In the genomic region with DNA sequence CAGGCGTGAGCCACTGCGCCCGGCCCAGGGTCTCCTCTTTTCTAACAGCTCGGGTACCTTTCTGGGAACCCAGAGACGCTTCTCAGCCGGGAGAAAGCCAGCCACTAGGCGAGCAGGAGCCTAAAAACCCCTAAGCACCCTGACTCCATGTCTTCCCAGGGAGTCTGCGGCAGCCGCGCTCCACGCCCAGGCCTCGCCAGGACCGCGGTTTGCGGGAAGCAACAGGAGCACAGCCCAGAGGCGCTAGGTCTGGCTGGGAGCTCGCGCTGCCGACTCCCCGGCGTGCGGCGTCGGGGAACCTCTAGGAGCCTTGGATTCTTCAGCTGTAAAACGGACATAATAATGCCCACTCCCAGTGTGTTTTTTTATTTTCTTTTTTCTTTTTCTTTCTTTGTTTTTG, we compare ENCODE assay signal across 17 cellular contexts. TPM values are rescaled to one million over a fixed set of nuclear protein-coding genes. Genes with fewer than 3 reads are reported as not detected.
DNase-seq lines count a peak whose midpoint lies in the region; ATAC-seq and TF ChIP-seq lines count a peak whose summit lies in the region.
"Had no signal": no experiment of that assay in that cellular context is flagged by ENCODE, and none has a peak within 500 bp of the region (broad histone marks: within the 10 kb centered on the region; RNA-seq: fewer than 3 reads in every experiment).

No MANE protein-coding gene starts in this region.

- H3K4me1 ChIP-seq in CD4-positive, CD25-positive, alpha-beta regulatory T cell (ENCODE audit: control insufficient read depth, insufficient read depth, low read length, poor library complexity, severe bottlenecking), result peaks cover 10% of the 10 kb centered on the region
- H3K4me1 ChIP-seq in CD8-positive, alpha-beta memory T cell (ENCODE audit: insufficient read depth, low read length), result peaks cover 10% of the 10 kb centered on the region
- H3K4me1 ChIP-seq in right atrium auricular region (peaks cover 0 to 14% of the 10 kb centered on the region in 2 donors), esophagus muscularis mucosa (peaks cover 8 to 18% (median 14%) of the 10 kb centered on the region in 4 donors)
- H3K4me1 ChIP-seq: BE2C, gastrocnemius medialis had no signal

- H3K9me3 Mint-ChIP-seq in CD4-positive, CD25-positive, alpha-beta regulatory T cell, result no peaks in the 10 kb centered on the region
- H3K9me3 Mint-ChIP-seq in CD8-positive, alpha-beta memory T cell, result no peaks in the 10 kb centered on the region
- no peaks in the 10 kb centered on the region for H3K9me3 Mint-ChIP-seq in activated T-helper 2 cell treated with anti-CD3 and anti-CD28 coated beads, Interferon-gamma antibody, Interleukin-2, Interleukin-4, amounts not matched to agents 10 μg/mL and 5 μg/mL and 100 μg/mL, durations not matched to agents 14 hours and 24 hours and 36 hours
- H3K9me3 Mint-ChIP-seq in natural killer cell, result no peaks in the 10 kb centered on the region

- H3K27me3 Mint-ChIP-seq in CD4-positive, CD25-positive, alpha-beta regulatory T cell, result no peaks in the 10 kb centered on the region
- no peaks in the 10 kb centered on the region for H3K27me3 Mint-ChIP-seq in CD8-positive, alpha-beta memory T cell
- no peaks in the 10 kb centered on the region for H3K27me3 Mint-ChIP-seq in activated T-helper 2 cell treated with anti-CD3 and anti-CD28 coated beads, Interferon-gamma antibody, Interleukin-2, Interleukin-4, amounts not matched to agents 10 μg/mL and 5 μg/mL and 100 μg/mL, durations not matched to agents 14 hours and 24 hours and 36 hours (ENCODE audit: low read depth)
- peaks cover 6 to 7% of the 10 kb centered on the region in 2 donors for H3K27me3 Mint-ChIP-seq in natural killer cell (ENCODE audit: low read depth in 2 of 2)

- no peaks in the 10 kb centered on the region for H3K36me3 Mint-ChIP-seq in CD4-positive, CD25-positive, alpha-beta regulatory T cell
- H3K36me3 Mint-ChIP-seq in CD8-positive, alpha-beta memory T cell, result no peaks in the 10 kb centered on the region
- H3K36me3 Mint-ChIP-seq in activated T-helper 2 cell treated with anti-CD3 and anti-CD28 coated beads, Interferon-gamma antibody, Interleukin-2, Interleukin-4, amounts not matched to agents 10 μg/mL and 5 μg/mL and 100 μg/mL, durations not matched to agents 14 hours and 24 hours and 36 hours (ENCODE audit: low read depth), result no peaks in the 10 kb centered on the region
- H3K36me3 Mint-ChIP-seq in natural killer cell, result no peaks in the 10 kb centered on the region

- CTCF ChIA-PET in CD8-positive, alpha-beta memory T cell (lab: Charles Lee), result interaction anchor here (1.7 kb wide), 1 partner anchor 19 kb away, joined by 4 read pairs; no protein-coding TSS in a partner anchor

- H3K27me3 ChIP-seq in CD4-positive, CD25-positive, alpha-beta regulatory T cell (ENCODE audit: control insufficient read depth, insufficient read depth, low read length), result no peaks in the 10 kb centered on the region
- no peaks in the 10 kb centered on the region for H3K27me3 ChIP-seq in CD8-positive, alpha-beta memory T cell (ENCODE audit: insufficient read depth, low read length, poor library complexity, severe bottlenecking)
- H3K27me3 ChIP-seq in right atrium auricular region (peaks cover 0 to 7% of the 10 kb centered on the region in 2 donors), esophagus muscularis mucosa (peaks cover 4 to 37% (median 9%) of the 10 kb centered on the region in 4 donors)
- H3K27me3 ChIP-seq: ovary had no signal

- H3K4me3 Mint-ChIP-seq in CD4-positive, CD25-positive, alpha-beta regulatory T cell, result peak overlapping the region; percentile 76 to 90 (median 84)
- peak overlapping the region; percentile 83 to 94 (median 89) for H3K4me3 Mint-ChIP-seq in CD8-positive, alpha-beta memory T cell
- peak overlapping the region; percentile 75 for H3K4me3 Mint-ChIP-seq in activated T-helper 2 cell treated with anti-CD3 and anti-CD28 coated beads, Interferon-gamma antibody, Interleukin-2, Interleukin-4, amounts not matched to agents 10 μg/mL and 5 μg/mL and 100 μg/mL, durations not matched to agents 14 hours and 24 hours and 36 hours (ENCODE audit: low read depth)
- peak overlapping the region; percentile 84 for H3K4me3 Mint-ChIP-seq in natural killer cell

- intact Hi-C loops in activated T-helper 2 cell treated with anti-CD3 and anti-CD28 coated beads, Interferon-gamma antibody, Interleukin-2, Interleukin-4, amounts not matched to agents 10 μg/mL and 5 μg/mL and 100 μg/mL, durations not matched to agents 14 hours and 24 hours and 36 hours (cut with micrococcal nuclease), result no loop called here
- intact Hi-C loops in natural killer cell (cut with micrococcal nuclease), result no loop called here
- intact Hi-C loops in esophagus muscularis mucosa (cut with DNase I), result no loop called here

- H3K9me3 ChIP-seq in CD4-positive, CD25-positive, alpha-beta regulatory T cell (ENCODE audit: control insufficient read depth in 2 of 2, low read length in 2 of 2), result no peaks in the 10 kb centered on the region
- no peaks in the 10 kb centered on the region for H3K9me3 ChIP-seq in CD8-positive, alpha-beta memory T cell (ENCODE audit: low read length)
- no peaks in the 10 kb centered on the region for H3K9me3 ChIP-seq in right atrium auricular region
- H3K9me3 ChIP-seq in esophagus muscularis mucosa, result no peaks in the 10 kb centered on the region
- H3K9me3 ChIP-seq: BE2C, gastrocnemius medialis, ovary, tibial artery had no signal

- no peak overlapping the region for H3K4me3 ChIP-seq in CD4-positive, CD25-positive, alpha-beta regulatory T cell (ENCODE audit: low read depth, low read length)
- no peak overlapping the region for H3K4me3 ChIP-seq in CD8-positive, alpha-beta memory T cell (ENCODE audit: low read length)
- no peak overlapping the region for H3K4me3 ChIP-seq in right atrium auricular region
- H3K4me3 ChIP-seq in esophagus muscularis mucosa, result no peak overlapping the region

- DNase-seq in CD4-positive, CD25-positive, alpha-beta regulatory T cell, result no peak
- no peak for DNase-seq in CD8-positive, alpha-beta memory T cell
- DNase-seq in activated T-helper 2 cell treated with anti-CD3 and anti-CD28 coated beads, Interferon-gamma antibody, Interleukin-2, Interleukin-4, amounts not matched to agents 10 μg/mL and 5 μg/mL and 100 μg/mL, durations not matched to agents 14 hours and 24 hours and 36 hours (ENCODE audit: low spot score), result no peak
- DNase-seq in natural killer cell (no peak), right atrium auricular region (ENCODE audit: low spot score) (no peak), esophagus muscularis mucosa (ENCODE audit: extremely low spot score) (no peak), NCI-H510A (lab: John Stamatoyannopoulos, UW) (no peak)
- DNase-seq: activated CD4-positive, alpha-beta T cell treated with anti-CD3 and anti-CD28 coated beads for 1 hour; BE2C; DMS53; gastrocnemius medialis; NCI-H2029; NCI-H510A treated with DMSO at 0.1 percent for 48 hours; ovary; SHP77 treated with DMSO at 0.1 percent for 48 hours; tibial artery had no signal

- TF ChIP-seq CTCF in natural killer cell (IDR thresholded peaks at IDR 0.05), result no peak
- TF ChIP-seq CTCF in right atrium auricular region (IDR thresholded peaks at IDR 0.05), result no peak
- no peak for TF ChIP-seq CTCF in esophagus muscularis mucosa (IDR thresholded peaks at IDR 0.05)

- H3K27ac Mint-ChIP-seq in CD4-positive, CD25-positive, alpha-beta regulatory T cell, result peak overlapping the region in 1 of 3 donors; percentile 59
- H3K27ac Mint-ChIP-seq in CD8-positive, alpha-beta memory T cell, result peak overlapping the region in 1 of 8 donors; percentile 8
- H3K27ac Mint-ChIP-seq in activated T-helper 2 cell treated with anti-CD3 and anti-CD28 coated beads, Interferon-gamma antibody, Interleukin-2, Interleukin-4, amounts not matched to agents 10 μg/mL and 5 μg/mL and 100 μg/mL, durations not matched to agents 14 hours and 24 hours and 36 hours, result no peak overlapping the region
- peak overlapping the region; percentile 43 to 88 for H3K27ac Mint-ChIP-seq in natural killer cell

- H3K27ac ChIP-seq in CD4-positive, CD25-positive, alpha-beta regulatory T cell (ENCODE audit: insufficient read depth, low read length, poor library complexity, severe bottlenecking), result no peak overlapping the region
- no peak overlapping the region for H3K27ac ChIP-seq in CD8-positive, alpha-beta memory T cell (ENCODE audit: low read depth, low read length)
- no peak overlapping the region for H3K27ac ChIP-seq in right atrium auricular region
- H3K27ac ChIP-seq in esophagus muscularis mucosa (replicated peaks in 1 of 4), result no peak overlapping the region
- H3K27ac ChIP-seq: epithelial cell of prostate, gastrocnemius medialis, ovary, tibial artery had no signal

- no peak for TF ChIP-seq POLR2A in esophagus muscularis mucosa (IDR thresholded peaks at IDR 0.05; ENCODE audit: low read depth)

- POLR2A ChIA-PET in CD8-positive, alpha-beta memory T cell (lab: Charles Lee), result no interaction called here

- peaks cover 0 to 14% (median 7%) of the 10 kb centered on the region in 4 donors for H3K4me1 Mint-ChIP-seq in CD4-positive, CD25-positive, alpha-beta regulatory T cell
- peaks cover 10 to 11% (median 11%) of the 10 kb centered on the region in 3 donors for H3K4me1 Mint-ChIP-seq in CD8-positive, alpha-beta memory T cell
- peaks cover 20% of the 10 kb centered on the region for H3K4me1 Mint-ChIP-seq in activated T-helper 2 cell treated with anti-CD3 and anti-CD28 coated beads, Interferon-gamma antibody, Interleukin-2, Interleukin-4, amounts not matched to agents 10 μg/mL and 5 μg/mL and 100 μg/mL, durations not matched to agents 14 hours and 24 hours and 36 hours (ENCODE audit: low read depth)
- H3K4me1 Mint-ChIP-seq in natural killer cell, result peaks cover 10 to 18% of the 10 kb centered on the region in 2 donors

- no peak for ATAC-seq in CD4-positive, CD25-positive, alpha-beta regulatory T cell (ENCODE audit: low read depth in 2 of 2)
- no peak for ATAC-seq in natural killer cell
- ATAC-seq: gastrocnemius medialis had no signal

- TF ChIP-seq EP300 in esophagus muscularis mucosa (IDR thresholded peaks at IDR 0.05), result no peak

- H3K36me3 ChIP-seq in CD4-positive, CD25-positive, alpha-beta regulatory T cell (ENCODE audit: control insufficient read depth, insufficient read depth, low read length), result no peaks in the 10 kb centered on the region
- H3K36me3 ChIP-seq in CD8-positive, alpha-beta memory T cell (ENCODE audit: insufficient read depth, low read length), result no peaks in the 10 kb centered on the region
- no peaks in the 10 kb centered on the region for H3K36me3 ChIP-seq in right atrium auricular region
- no peaks in the 10 kb centered on the region for H3K36me3 ChIP-seq in esophagus muscularis mucosa
- H3K36me3 ChIP-seq: BE2C, gastrocnemius medialis, ovary, tibial artery had no signal

- 75% methylated on average over 22 of the region's 25 CpGs for WGBS in esophagus muscularis mucosa

RNA-seq across cellular contexts. Expression of gene LAMP3, which starts 1.0 kb away (rescaled TPM):
- total RNA-seq in CD4-positive, CD25-positive, alpha-beta regulatory T cell, result 3.7 TPM
- 1 to 10 TPM; 2.7 to 6.5 (median 5.7) TPM for polyA plus RNA-seq in CD4-positive, CD25-positive, alpha-beta regulatory T cell
- 1 to 10 TPM; 1.5 to 1.7 TPM for total RNA-seq in CD8-positive, alpha-beta memory T cell
- polyA plus RNA-seq in CD8-positive, alpha-beta memory T cell, result 4.8 TPM
- total RNA-seq in activated T-helper 2 cell treated with anti-CD3 and anti-CD28 coated beads, Interferon-gamma antibody, Interleukin-2, Interleukin-4, amounts not matched to agents 10 μg/mL and 5 μg/mL and 100 μg/mL, durations not matched to agents 14 hours and 24 hours and 36 hours, result 3.4 and 3.8 TPM in 2 replicates
- total RNA-seq in natural killer cell, result under 1 TPM; 0.14 to 0.56 (median 0.43) TPM
- total RNA-seq in right atrium auricular region, result under 1 TPM in 1 of 2 donors, not detected in 1; 0.12 TPM
- under 1 TPM in 3 of 4 donors, not detected in 1; under 0.01 to 0.40 (median 0.32) TPM for total RNA-seq in esophagus muscularis mucosa
- total RNA-seq: gastrocnemius medialis had no signal
